ENCODE assay signal across 19 cellular contexts in genomic region chr4:77653162-77653758, GRCh38. TPM values are rescaled to one million over a fixed set of nuclear protein-coding genes. Genes with fewer than 3 reads are reported as not detected.
DNase-seq lines count a peak whose midpoint lies in the region; ATAC-seq, FAIRE-seq and TF ChIP-seq lines count a peak whose summit lies in the region.
"Had no signal": no experiment of that assay in that cellular context is flagged by ENCODE, and none has a peak within 500 bp of the region (broad histone marks: within the 10 kb centered on the region; RNA-seq: fewer than 3 reads in every experiment).

No MANE protein-coding gene starts in this region.

- H3K4me1 ChIP-seq in pancreas = peaks cover 13 to 30% (median 19%) of the 10 kb centered on the region in 3 donors

- TF ChIP-seq CTCF in LNCaP clone FGC (IDR thresholded peaks at IDR 0.05; ENCODE audit: control insufficient read depth, extremely low read depth, insufficient read depth) (no peak), pancreas (IDR thresholded peaks at IDR 0.05) (no peak)

- intact Hi-C loops in left colon (cut with DNase I, micrococcal nuclease) (no loop called here), pancreas (cut with DNase I) (no loop called here)

- FAIRE-seq in pancreas (lab: Jason Lieb, UNC) = no peak
- FAIRE-seq: G401.6, GM12892, H54 had no signal

- DNase-seq in LNCaP clone FGC (ENCODE audit: low read depth) (peak; percentile 11), left colon (no peak), pancreas (no peak), H7 (no peak)
- DNase-seq in NK-92 treated with Interleukin-12 subunit alpha and Interleukin-12 subunit beta, amount 100 ng/mL, for 24 hours (lab: John Stamatoyannopoulos, UW) = no peak
- DNase-seq: C1 segment of cervical spinal cord; CD4-positive, alpha-beta memory T cell; COR-L47; DMS153; DND-41; GOT3; HCEC 1CT had no signal

- peak overlapping the region in 1 of 4 donors; percentile 61 for H3K27ac ChIP-seq in pancreas

- H3K27me3 ChIP-seq in pancreas (no peaks in the 10 kb centered on the region), H7 (ENCODE audit: control insufficient read depth, insufficient read depth, low read length) (no peaks in the 10 kb centered on the region)

- WGBS in pancreas, 2 donors = 10 to 17% methylated on average over 2 of the region's 2 CpGs

- H3K9me3 ChIP-seq in pancreas = no peaks in the 10 kb centered on the region

- H3K36me3 ChIP-seq in pancreas (no peaks in the 10 kb centered on the region), H7 (replicated peaks; ENCODE audit: control insufficient read depth, insufficient read depth, low read length) (no peaks in the 10 kb centered on the region)

- ATAC-seq in left colon (peak; percentile 69), pancreas (peak in 3 of 4 donors; percentile 20 to 38 (median 25)), HG03139 (IDR thresholded peaks at IDR 0.05; ENCODE audit: unreplicated experiment) (no peak)

- H3K4me3 ChIP-seq in LNCaP clone FGC (ENCODE audit: low read depth, low read length) (no peak overlapping the region), pancreas (no peak overlapping the region), H7 (ENCODE audit: insufficient read depth, low read depth, low read length) (no peak overlapping the region)

RNA-seq across cellular contexts. Expression of gene CXCL13, which starts 47.6 kb away (rescaled TPM):
- total RNA-seq in left colon = under 1 TPM; 0.24 to 0.42 TPM
- not detected for total RNA-seq in pancreas
- polyA plus RNA-seq in pancreas = under 1 TPM in 1 of 2 donors, not detected in 1; 0.47 TPM
- total RNA-seq in H7 (2014; rRNA removed; shearing (Covaris generic)) = not detected in 2 replicates
- total RNA-seq: A172; A673; CD4-positive, alpha-beta memory T cell had no signal
- polyA plus RNA-seq: BJ had no signal
